In genomic region chr10:71963756-71964668, GRCh38 we compare ENCODE assay signal across 1 cellular context.
TF ChIP-seq lines count a peak whose summit lies in the region.

A gene with protein sequence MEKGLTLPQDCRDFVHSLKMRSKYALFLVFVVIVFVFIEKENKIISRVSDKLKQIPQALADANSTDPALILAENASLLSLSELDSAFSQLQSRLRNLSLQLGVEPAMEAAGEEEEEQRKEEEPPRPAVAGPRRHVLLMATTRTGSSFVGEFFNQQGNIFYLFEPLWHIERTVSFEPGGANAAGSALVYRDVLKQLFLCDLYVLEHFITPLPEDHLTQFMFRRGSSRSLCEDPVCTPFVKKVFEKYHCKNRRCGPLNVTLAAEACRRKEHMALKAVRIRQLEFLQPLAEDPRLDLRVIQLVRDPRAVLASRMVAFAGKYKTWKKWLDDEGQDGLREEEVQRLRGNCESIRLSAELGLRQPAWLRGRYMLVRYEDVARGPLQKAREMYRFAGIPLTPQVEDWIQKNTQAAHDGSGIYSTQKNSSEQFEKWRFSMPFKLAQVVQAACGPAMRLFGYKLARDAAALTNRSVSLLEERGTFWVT (plus strand): TSS chr10:71964395. CDS start chr10:72005843, 41,448 bp downstream.

TF ChIP-seq in HepG2, 621 proteins besides CTCF, POLR2A, EP300 and RAD21 (continued from another document and continues in another):
- TF ChIP-seq ARID4A (CRISPR knock-in tag; IDR thresholded peaks at IDR 0.05; ENCODE audit: borderline replicate concordance) (peak; percentile 32; the same call in 1 of the 2 replicates), ZNF781 (CRISPR knock-in tag; IDR thresholded peaks at IDR 0.05; ENCODE audit: borderline replicate concordance, not compliant biosample characterization) (no peak), CHCHD3 (CRISPR knock-in tag; IDR thresholded peaks at IDR 0.05) (no peak), ZNF451 (CRISPR knock-in tag; IDR thresholded peaks at IDR 0.05) (no peak), SOX5 (CRISPR knock-in tag; IDR thresholded peaks at IDR 0.05; ENCODE audit: borderline replicate concordance) (no peak), ATAD3A (CRISPR knock-in tag; IDR thresholded peaks at IDR 0.05) (no peak), FLYWCH1 (CRISPR knock-in tag; IDR thresholded peaks at IDR 0.05) (no peak), ZZZ3 (CRISPR knock-in tag; IDR thresholded peaks at IDR 0.05; ENCODE audit: borderline replicate concordance) (no peak), SMARCE1 (IDR thresholded peaks at IDR 0.05; ENCODE audit: borderline replicate concordance) (no peak), ZNF225 (CRISPR knock-in tag; IDR thresholded peaks at IDR 0.05) (no peak), PLRG1 (conservative IDR thresholded peaks at IDR 0.05) (no peak), ZNF607 (CRISPR knock-in tag; IDR thresholded peaks at IDR 0.05; ENCODE audit: borderline replicate concordance) (no peak), NFE2L2 (IDR thresholded peaks at IDR 0.05; ENCODE audit: low read length) (no peak), ZNF777 (CRISPR knock-in tag; IDR thresholded peaks at IDR 0.05) (no peak; the same call in 1 of the 2 replicates), FOXM1 (CRISPR knock-in tag; IDR thresholded peaks at IDR 0.05) (no peak), ZNF547 (CRISPR knock-in tag; IDR thresholded peaks at IDR 0.05) (no peak), MXD4 (CRISPR knock-in tag; IDR thresholded peaks at IDR 0.05) (no peak; the same call in 1 of the 2 replicates), ASH2L (IDR thresholded peaks at IDR 0.05; ENCODE audit: insufficient read length, low read depth, low read length) (no peak), MAZ (IDR thresholded peaks at IDR 0.05; ENCODE audit: borderline replicate concordance, low read depth, low read length) (no peak), MAZ (CRISPR knock-in tag; IDR thresholded peaks at IDR 0.05; ENCODE audit: low read depth) (peak; percentile 18; the same call in 1 of the 2 replicates), CENPX (CRISPR knock-in tag; IDR thresholded peaks at IDR 0.05) (no peak), ZNF335 (CRISPR knock-in tag; IDR thresholded peaks at IDR 0.05) (no peak; the same call in 1 of the 2 replicates), IRF2 (CRISPR knock-in tag; IDR thresholded peaks at IDR 0.05) (no peak; the same call in 1 of the 2 replicates), SETDB1 (CRISPR knock-in tag; IDR thresholded peaks at IDR 0.05; ENCODE audit: borderline replicate concordance) (no peak), ATF1 (CRISPR knock-in tag; IDR thresholded peaks at IDR 0.05) (no peak), HNF4A (CRISPR knock-in tag; IDR thresholded peaks at IDR 0.05) (no peak), EZH2 (conservative IDR thresholded peaks at IDR 0.05; ENCODE audit: low read depth, low read length) (no peak), RBFOX2 (IDR thresholded peaks at IDR 0.05; ENCODE audit: low read depth, low read length) (peak; percentile 64), MAFK (conservative IDR thresholded peaks at IDR 0.05 in 1 of 2, IDR thresholded peaks at IDR 0.05 in 1 of 2; ENCODE audit: low read length in 2 of 2) (no peak), HOXA3 (CRISPR knock-in tag; IDR thresholded peaks at IDR 0.05) (no peak), ZNF441 (CRISPR knock-in tag; IDR thresholded peaks at IDR 0.05; ENCODE audit: borderline replicate concordance) (no peak), ZNF501 (CRISPR knock-in tag; IDR thresholded peaks at IDR 0.05) (no peak), ZNF773 (CRISPR knock-in tag; IDR thresholded peaks at IDR 0.05; ENCODE audit: borderline replicate concordance) (no peak; the same call in 1 of the 2 replicates), ZNF264 (CRISPR knock-in tag; IDR thresholded peaks at IDR 0.05) (no peak)
- TF ChIP-seq, protein P1, sequence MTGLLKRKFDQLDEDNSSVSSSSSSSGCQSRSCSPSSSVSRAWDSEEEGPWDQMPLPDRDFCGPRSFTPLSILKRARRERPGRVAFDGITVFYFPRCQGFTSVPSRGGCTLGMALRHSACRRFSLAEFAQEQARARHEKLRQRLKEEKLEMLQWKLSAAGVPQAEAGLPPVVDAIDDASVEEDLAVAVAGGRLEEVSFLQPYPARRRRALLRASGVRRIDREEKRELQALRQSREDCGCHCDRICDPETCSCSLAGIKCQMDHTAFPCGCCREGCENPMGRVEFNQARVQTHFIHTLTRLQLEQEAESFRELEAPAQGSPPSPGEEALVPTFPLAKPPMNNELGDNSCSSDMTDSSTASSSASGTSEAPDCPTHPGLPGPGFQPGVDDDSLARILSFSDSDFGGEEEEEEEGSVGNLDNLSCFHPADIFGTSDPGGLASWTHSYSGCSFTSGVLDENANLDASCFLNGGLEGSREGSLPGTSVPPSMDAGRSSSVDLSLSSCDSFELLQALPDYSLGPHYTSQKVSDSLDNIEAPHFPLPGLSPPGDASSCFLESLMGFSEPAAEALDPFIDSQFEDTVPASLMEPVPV (CRISPR knock-in tag; IDR thresholded peaks at IDR 0.05) = peak; percentile 67; the same call in 1 of the 2 replicates
- TF ChIP-seq, protein P2, sequence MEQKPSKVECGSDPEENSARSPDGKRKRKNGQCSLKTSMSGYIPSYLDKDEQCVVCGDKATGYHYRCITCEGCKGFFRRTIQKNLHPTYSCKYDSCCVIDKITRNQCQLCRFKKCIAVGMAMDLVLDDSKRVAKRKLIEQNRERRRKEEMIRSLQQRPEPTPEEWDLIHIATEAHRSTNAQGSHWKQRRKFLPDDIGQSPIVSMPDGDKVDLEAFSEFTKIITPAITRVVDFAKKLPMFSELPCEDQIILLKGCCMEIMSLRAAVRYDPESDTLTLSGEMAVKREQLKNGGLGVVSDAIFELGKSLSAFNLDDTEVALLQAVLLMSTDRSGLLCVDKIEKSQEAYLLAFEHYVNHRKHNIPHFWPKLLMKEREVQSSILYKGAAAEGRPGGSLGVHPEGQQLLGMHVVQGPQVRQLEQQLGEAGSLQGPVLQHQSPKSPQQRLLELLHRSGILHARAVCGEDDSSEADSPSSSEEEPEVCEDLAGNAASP (CRISPR knock-in tag; IDR thresholded peaks at IDR 0.05; ENCODE audit: borderline replicate concordance) = no peak
- TF ChIP-seq, protein P3, sequence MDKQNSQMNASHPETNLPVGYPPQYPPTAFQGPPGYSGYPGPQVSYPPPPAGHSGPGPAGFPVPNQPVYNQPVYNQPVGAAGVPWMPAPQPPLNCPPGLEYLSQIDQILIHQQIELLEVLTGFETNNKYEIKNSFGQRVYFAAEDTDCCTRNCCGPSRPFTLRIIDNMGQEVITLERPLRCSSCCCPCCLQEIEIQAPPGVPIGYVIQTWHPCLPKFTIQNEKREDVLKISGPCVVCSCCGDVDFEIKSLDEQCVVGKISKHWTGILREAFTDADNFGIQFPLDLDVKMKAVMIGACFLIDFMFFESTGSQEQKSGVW (CRISPR knock-in tag; IDR thresholded peaks at IDR 0.05; ENCODE audit: borderline replicate concordance) = no peak
- TF ChIP-seq, protein P4, sequence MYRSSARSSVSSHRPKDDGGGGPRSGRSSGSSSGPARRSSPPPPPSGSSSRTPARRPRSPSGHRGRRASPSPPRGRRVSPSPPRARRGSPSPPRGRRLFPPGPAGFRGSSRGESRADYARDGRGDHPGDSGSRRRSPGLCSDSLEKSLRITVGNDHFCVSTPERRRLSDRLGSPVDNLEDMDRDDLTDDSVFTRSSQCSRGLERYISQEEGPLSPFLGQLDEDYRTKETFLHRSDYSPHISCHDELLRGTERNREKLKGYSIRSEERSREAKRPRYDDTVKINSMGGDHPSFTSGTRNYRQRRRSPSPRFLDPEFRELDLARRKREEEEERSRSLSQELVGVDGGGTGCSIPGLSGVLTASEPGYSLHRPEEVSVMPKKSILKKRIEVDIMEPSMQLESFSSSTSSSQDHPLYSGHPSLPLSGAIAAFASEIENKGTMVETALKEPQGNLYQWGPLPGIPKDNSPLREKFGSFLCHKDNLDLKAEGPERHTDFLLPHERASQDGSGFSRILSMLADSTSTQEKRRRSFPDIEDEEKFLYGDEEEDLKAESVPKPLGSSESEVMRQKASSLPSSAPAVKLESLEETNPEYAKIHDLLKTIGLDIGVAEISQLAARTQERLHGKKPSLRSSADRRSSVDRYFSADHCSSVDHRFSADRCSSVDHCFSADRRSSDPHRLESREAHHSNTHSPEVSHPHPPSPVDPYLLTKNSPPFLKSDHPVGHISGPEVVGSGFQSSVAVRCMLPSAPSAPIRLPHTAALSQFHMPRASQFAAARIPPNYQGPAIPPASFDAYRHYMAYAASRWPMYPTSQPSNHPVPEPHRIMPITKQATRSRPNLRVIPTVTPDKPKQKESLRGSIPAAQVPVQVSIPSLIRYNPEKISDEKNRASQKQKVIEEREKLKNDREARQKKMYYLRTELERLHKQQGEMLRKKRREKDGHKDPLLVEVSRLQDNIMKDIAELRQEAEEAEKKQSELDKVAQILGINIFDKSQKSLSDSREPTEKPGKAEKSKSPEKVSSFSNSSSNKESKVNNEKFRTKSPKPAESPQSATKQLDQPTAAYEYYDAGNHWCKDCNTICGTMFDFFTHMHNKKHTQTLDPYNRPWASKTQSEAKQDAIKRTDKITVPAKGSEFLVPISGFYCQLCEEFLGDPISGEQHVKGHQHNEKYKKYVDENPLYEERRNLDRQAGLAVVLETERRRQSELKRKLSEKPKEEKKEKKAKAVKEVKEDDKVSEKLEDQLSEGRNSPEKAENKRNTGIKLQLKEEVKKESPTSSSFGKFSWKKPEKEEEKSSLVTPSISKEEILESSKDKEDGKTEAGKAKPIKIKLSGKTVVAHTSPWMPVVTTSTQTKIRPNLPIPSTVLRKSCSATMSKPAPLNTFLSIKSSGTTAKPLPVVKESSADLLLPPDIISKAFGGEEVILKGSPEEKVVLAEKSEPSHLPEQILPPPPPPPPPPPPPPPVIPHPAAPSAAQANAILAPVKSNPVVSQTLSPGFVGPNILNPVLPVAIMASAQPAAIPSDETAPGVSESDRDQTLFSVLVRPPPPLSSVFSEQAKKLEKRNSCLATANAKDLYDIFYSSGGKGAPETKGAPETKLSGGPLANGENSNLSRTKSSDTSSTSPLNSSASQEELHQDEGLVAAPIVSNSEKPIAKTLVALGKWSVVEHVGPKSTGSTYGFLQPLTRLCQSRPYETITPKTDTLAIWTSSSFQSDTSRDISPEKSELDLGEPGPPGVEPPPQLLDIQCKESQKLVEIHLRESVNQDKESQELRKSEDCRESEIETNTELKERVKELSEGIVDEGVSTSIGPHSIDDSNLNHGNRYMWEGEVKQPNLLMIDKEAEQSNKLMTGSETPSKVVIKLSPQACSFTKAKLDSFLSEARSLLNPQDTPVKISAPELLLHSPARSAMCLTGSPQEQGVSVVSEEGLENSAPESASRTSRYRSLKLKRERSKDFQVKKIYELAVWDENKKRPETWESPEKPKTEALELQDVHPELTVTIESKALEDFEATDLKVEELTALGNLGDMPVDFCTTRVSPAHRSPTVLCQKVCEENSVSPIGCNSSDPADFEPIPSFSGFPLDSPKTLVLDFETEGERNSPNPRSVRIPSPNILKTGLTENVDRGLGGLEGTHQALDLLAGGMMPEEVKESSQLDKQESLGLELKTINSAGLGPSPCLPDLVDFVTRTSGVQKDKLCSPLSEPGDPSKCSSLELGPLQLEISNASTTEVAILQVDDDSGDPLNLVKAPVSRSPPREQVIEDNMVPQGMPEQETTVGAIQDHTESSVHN (CRISPR knock-in tag; IDR thresholded peaks at IDR 0.05) = no peak
- TF ChIP-seq, protein P5, sequence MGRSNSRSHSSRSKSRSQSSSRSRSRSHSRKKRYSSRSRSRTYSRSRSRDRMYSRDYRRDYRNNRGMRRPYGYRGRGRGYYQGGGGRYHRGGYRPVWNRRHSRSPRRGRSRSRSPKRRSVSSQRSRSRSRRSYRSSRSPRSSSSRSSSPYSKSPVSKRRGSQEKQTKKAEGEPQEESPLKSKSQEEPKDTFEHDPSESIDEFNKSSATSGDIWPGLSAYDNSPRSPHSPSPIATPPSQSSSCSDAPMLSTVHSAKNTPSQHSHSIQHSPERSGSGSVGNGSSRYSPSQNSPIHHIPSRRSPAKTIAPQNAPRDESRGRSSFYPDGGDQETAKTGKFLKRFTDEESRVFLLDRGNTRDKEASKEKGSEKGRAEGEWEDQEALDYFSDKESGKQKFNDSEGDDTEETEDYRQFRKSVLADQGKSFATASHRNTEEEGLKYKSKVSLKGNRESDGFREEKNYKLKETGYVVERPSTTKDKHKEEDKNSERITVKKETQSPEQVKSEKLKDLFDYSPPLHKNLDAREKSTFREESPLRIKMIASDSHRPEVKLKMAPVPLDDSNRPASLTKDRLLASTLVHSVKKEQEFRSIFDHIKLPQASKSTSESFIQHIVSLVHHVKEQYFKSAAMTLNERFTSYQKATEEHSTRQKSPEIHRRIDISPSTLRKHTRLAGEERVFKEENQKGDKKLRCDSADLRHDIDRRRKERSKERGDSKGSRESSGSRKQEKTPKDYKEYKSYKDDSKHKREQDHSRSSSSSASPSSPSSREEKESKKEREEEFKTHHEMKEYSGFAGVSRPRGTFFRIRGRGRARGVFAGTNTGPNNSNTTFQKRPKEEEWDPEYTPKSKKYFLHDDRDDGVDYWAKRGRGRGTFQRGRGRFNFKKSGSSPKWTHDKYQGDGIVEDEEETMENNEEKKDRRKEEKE (IDR thresholded peaks at IDR 0.05) = no peak
- TF ChIP-seq, protein P6, sequence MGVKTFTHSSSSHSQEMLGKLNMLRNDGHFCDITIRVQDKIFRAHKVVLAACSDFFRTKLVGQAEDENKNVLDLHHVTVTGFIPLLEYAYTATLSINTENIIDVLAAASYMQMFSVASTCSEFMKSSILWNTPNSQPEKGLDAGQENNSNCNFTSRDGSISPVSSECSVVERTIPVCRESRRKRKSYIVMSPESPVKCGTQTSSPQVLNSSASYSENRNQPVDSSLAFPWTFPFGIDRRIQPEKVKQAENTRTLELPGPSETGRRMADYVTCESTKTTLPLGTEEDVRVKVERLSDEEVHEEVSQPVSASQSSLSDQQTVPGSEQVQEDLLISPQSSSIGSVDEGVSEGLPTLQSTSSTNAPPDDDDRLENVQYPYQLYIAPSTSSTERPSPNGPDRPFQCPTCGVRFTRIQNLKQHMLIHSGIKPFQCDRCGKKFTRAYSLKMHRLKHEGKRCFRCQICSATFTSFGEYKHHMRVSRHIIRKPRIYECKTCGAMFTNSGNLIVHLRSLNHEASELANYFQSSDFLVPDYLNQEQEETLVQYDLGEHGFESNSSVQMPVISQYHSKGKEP (CRISPR knock-in tag; IDR thresholded peaks at IDR 0.05) = no peak
